7 cellular contexts compared by ENCODE assay signal in genomic region chr3:50355829-50356552, GRCh38. TPM values are rescaled to one million over a fixed set of nuclear protein-coding genes. Genes with fewer than 3 reads are reported as not detected.
DNase-seq lines count a peak whose midpoint lies in the region; ATAC-seq and TF ChIP-seq lines count a peak whose summit lies in the region.
"Had no signal": no experiment of that assay in that cellular context is flagged by ENCODE, and none has a peak within 500 bp of the region (broad histone marks: within the 10 kb centered on the region; RNA-seq: fewer than 3 reads in every experiment).

No MANE protein-coding gene starts in this region.

- 85 to 89% methylated on average over 4 to 5 of the region's 5 CpGs for WGBS in endodermal cell (ENCODE audit: insufficient coverage in 1 of 2, insufficient read length in 1 of 2), 2 experiments
- 46 to 69% (median 51%) methylated on average over 5 of the region's 5 CpGs for WGBS in stomach, 5 donors

- no peak for ATAC-seq in activated T-cell treated with anti-CD3 and anti-CD28 coated beads, Interleukin-2, amount 50 U/mL, for 72 hours (replicated peaks in 1 of 2)

- H3K4me1 Mint-ChIP-seq in activated T-cell treated with anti-CD3 and anti-CD28 coated beads, Interleukin-2, amount 50 U/mL, for 72 hours (ENCODE audit: low read depth) = peaks cover 64% of the 10 kb centered on the region
- H3K4me1 Mint-ChIP-seq in endodermal cell = peaks cover 28% of the 10 kb centered on the region

- CTCF ChIA-PET in A673 (lab: Charles Lee) = no interaction called here

- TF ChIP-seq EP300 in stomach (IDR thresholded peaks at IDR 0.05) = no peak

- H3K27ac Mint-ChIP-seq in activated T-cell treated with anti-CD3 and anti-CD28 coated beads, Interleukin-2, amount 50 U/mL, for 72 hours = no peak overlapping the region
- H3K27ac Mint-ChIP-seq in endodermal cell = no peak overlapping the region

- H3K9me3 Mint-ChIP-seq in activated T-cell treated with anti-CD3 and anti-CD28 coated beads, Interleukin-2, amount 50 U/mL, for 72 hours = no peaks in the 10 kb centered on the region
- H3K9me3 Mint-ChIP-seq in endodermal cell = no peaks in the 10 kb centered on the region

- H3K9ac ChIP-seq in endodermal cell (ENCODE audit: extremely low read depth, low read length, poor library complexity, severe bottlenecking) = no peak overlapping the region

- peaks cover 7 to 13% of the 10 kb centered on the region in 2 donors for H3K36me3 Mint-ChIP-seq in activated T-cell treated with anti-CD3 and anti-CD28 coated beads, Interleukin-2, amount 50 U/mL, for 72 hours (ENCODE audit: insufficient read depth in 2 of 2)
- H3K36me3 Mint-ChIP-seq in endodermal cell (ENCODE audit: low read depth) = peaks cover 18% of the 10 kb centered on the region

- peak overlapping the region; percentile 90 to 97 for H3K4me3 Mint-ChIP-seq in activated T-cell treated with anti-CD3 and anti-CD28 coated beads, Interleukin-2, amount 50 U/mL, for 72 hours
- H3K4me3 Mint-ChIP-seq in endodermal cell = peak overlapping the region; percentile 83

- no peak for DNase-seq in activated T-cell treated with anti-CD3 and anti-CD28 coated beads, Interleukin-2, amount 50 U/mL, for 72 hours
- DNase-seq in activated T-cell treated with anti-CD3 and anti-CD28 coated beads, Interleukin-2, amount 50 U/mL, for 48 hours = no peak
- DNase-seq in endodermal cell = no peak
- peak; percentile 40 for DNase-seq in stomach
- no peak for DNase-seq in A673 (ENCODE audit: low spot score)
- DNase-seq in NCI-H1092 treated with DMSO at 0.1 percent for 48 hours (lab: John Stamatoyannopoulos, UW) = no peak
- DNase-seq: activated CD4-positive, CD25-positive, alpha-beta regulatory T cell had no signal

- H3K9me3 ChIP-seq in endodermal cell (ENCODE audit: control insufficient read depth, low read length) (no peaks in the 10 kb centered on the region), stomach (no peaks in the 10 kb centered on the region), A673 (ENCODE audit: low read depth, low read length, poor library complexity, severe bottlenecking) (no peaks in the 10 kb centered on the region)

- no TSS peak for BruUV-seq in A673 (replicated peaks; lab: Mats Ljungman, UMichigan)

- POLR2A ChIA-PET in A673 (lab: Charles Lee; ENCODE audit: low non-redundant PET) = no interaction called here

- H3K4me1 ChIP-seq in endodermal cell (ENCODE audit: control insufficient read depth, insufficient read depth, low read length) = peaks cover 11% of the 10 kb centered on the region
- H3K4me1 ChIP-seq in stomach = peaks cover 48 to 84% (median 69%) of the 10 kb centered on the region in 4 donors
- peaks cover 5% of the 10 kb centered on the region for H3K4me1 ChIP-seq in A673 (ENCODE audit: insufficient read depth, low read length, poor library complexity, severe bottlenecking)

- TF ChIP-seq POLR2A in stomach (IDR thresholded peaks at IDR 0.05) = no peak

- H3K36me3 ChIP-seq in endodermal cell (ENCODE audit: control insufficient read depth, insufficient read depth, low read length) (peaks cover 33% of the 10 kb centered on the region), stomach (peaks cover 33 to 53% (median 44%) of the 10 kb centered on the region in 4 donors), A673 (ENCODE audit: insufficient read depth, low read length, poor library complexity, severe bottlenecking) (peaks cover 3% of the 10 kb centered on the region)

- no peaks in the 10 kb centered on the region for H3K27me3 Mint-ChIP-seq in activated T-cell treated with anti-CD3 and anti-CD28 coated beads, Interleukin-2, amount 50 U/mL, for 72 hours (ENCODE audit: low read depth)
- no peaks in the 10 kb centered on the region for H3K27me3 Mint-ChIP-seq in endodermal cell (ENCODE audit: insufficient read depth)

- H3K27ac ChIP-seq in endodermal cell (ENCODE audit: low read depth, low read length) = no peak overlapping the region
- peak overlapping the region; percentile 13 to 92 (median 30) for H3K27ac ChIP-seq in stomach
- H3K27ac ChIP-seq in A673 (ENCODE audit: low read depth, low read length, poor library complexity, severe bottlenecking) = no peak overlapping the region

- H3K4me3 ChIP-seq in endodermal cell (ENCODE audit: low read length) (peak overlapping the region; percentile 90), stomach (peak overlapping the region; percentile 68 to 89 (median 84)), A673 (ENCODE audit: low read depth, low read length, poor library complexity, severe bottlenecking) (no peak overlapping the region)

- TF ChIP-seq CTCF in endodermal cell (conservative IDR thresholded peaks at IDR 0.05) = peak; percentile 49
- TF ChIP-seq CTCF in stomach (IDR thresholded peaks at IDR 0.05) = no peak
- no peak for TF ChIP-seq CTCF in A673 (conservative IDR thresholded peaks at IDR 0.05; ENCODE audit: low read depth, low read length)

- intact Hi-C loops in stomach (cut with DNase I; ENCODE audit: low total_unique reads) = no loop called here
- intact Hi-C loops in A673 (cut with micrococcal nuclease; ENCODE audit: unreplicated experiment) = no loop called here

- H3K27me3 ChIP-seq in endodermal cell (ENCODE audit: control insufficient read depth, insufficient read depth, low read length, poor library complexity, severe bottlenecking) = no peaks in the 10 kb centered on the region
- H3K27me3 ChIP-seq in stomach = no peaks in the 10 kb centered on the region
- H3K27me3 ChIP-seq in A673 (replicated peaks; ENCODE audit: insufficient read depth, low read depth, low read length, poor library complexity) = no peaks in the 10 kb centered on the region

RNA-seq across cellular contexts. Expression of gene TMEM115, which starts 3.3 kb away (rescaled TPM):
- 10 to 100 TPM; 21.5 to 22.6 TPM for total RNA-seq in activated T-cell treated with anti-CD3 and anti-CD28 coated beads, Interleukin-2, amount 50 U/mL, for 72 hours
- total RNA-seq in endodermal cell (10 to 100 TPM; 30.1 to 32.2 TPM), stomach (100 to 1,000 TPM in 1 of 5 donors, 10 to 100 TPM in 4; 25.0 to 128 (median 27.4) TPM), A673 (2021) (17.3 and 19.4 TPM in 2 replicates)
- polyA plus RNA-seq in endodermal cell (2013, experiment 1 of 2) = 27.7 TPM
- polyA plus RNA-seq in endodermal cell (2013, experiment 2 of 2) = 24.2 TPM
- 10 to 100 TPM; 14.6 to 27.7 (median 14.7) TPM for polyA plus RNA-seq in stomach

RNA-seq across cellular contexts. Expression of gene CYB561D2, which starts 5.3 kb away (rescaled TPM):
- total RNA-seq in activated T-cell treated with anti-CD3 and anti-CD28 coated beads, Interleukin-2, amount 50 U/mL, for 72 hours = 10 to 100 TPM; 16.1 to 17.0 TPM
- total RNA-seq in endodermal cell (10 to 100 TPM in 1 of 2 donors, 1 to 10 TPM in 1; 8.5 to 14.6 TPM), stomach (10 to 100 TPM in 2 of 5 donors, 1 to 10 TPM in 2, not detected in 1; 6.1 to 16.3 (median 10.3) TPM), A673 (2021) (7.9 and 8.2 TPM in 2 replicates)
- polyA plus RNA-seq in endodermal cell (2013, experiment 1 of 2) = 14.7 TPM
- 11.5 TPM for polyA plus RNA-seq in endodermal cell (2013, experiment 2 of 2)
- polyA plus RNA-seq in stomach = 10 to 100 TPM; 10.4 to 26.1 (median 17.4) TPM

RNA-seq across cellular contexts. Expression of gene NPRL2, which starts 5.4 kb away (rescaled TPM):
- total RNA-seq in activated T-cell treated with anti-CD3 and anti-CD28 coated beads, Interleukin-2, amount 50 U/mL, for 72 hours = 10 to 100 TPM; 46.0 to 46.4 TPM
- total RNA-seq in endodermal cell (10 to 100 TPM; 21.8 TPM), stomach (10 to 100 TPM in 3 of 5 donors, 1 to 10 TPM in 2; 4.5 to 75.0 (median 13.0) TPM), A673 (2021) (15.2 and 16.0 TPM in 2 replicates)
- 34.3 TPM for polyA plus RNA-seq in endodermal cell (2013, experiment 1 of 2)
- 30.3 TPM for polyA plus RNA-seq in endodermal cell (2013, experiment 2 of 2)
- polyA plus RNA-seq in stomach = 10 to 100 TPM; 20.8 to 27.6 (median 27.0) TPM

RNA-seq across cellular contexts. Expression of gene ZMYND10, which starts 10.5 kb away (rescaled TPM):
- 1 to 10 TPM; 1.2 TPM for total RNA-seq in activated T-cell treated with anti-CD3 and anti-CD28 coated beads, Interleukin-2, amount 50 U/mL, for 72 hours
- 1 to 10 TPM in 1 of 2 donors, under 1 TPM in 1; 0.22 to 1.4 TPM for total RNA-seq in endodermal cell
- polyA plus RNA-seq in endodermal cell (2013, experiment 1 of 2) = 4.4 TPM
- 2.6 TPM for polyA plus RNA-seq in endodermal cell (2013, experiment 2 of 2)
- 10 to 100 TPM in 1 of 5 donors, under 1 TPM in 3, not detected in 1; 0.87 to 61.4 (median 0.91) TPM for total RNA-seq in stomach
- polyA plus RNA-seq in stomach = 1 to 10 TPM in 2 of 3 donors, under 1 TPM in 1; 0.87 to 3.7 (median 1.2) TPM
- total RNA-seq in A673 (2021) = 0.67 and 1.0 TPM in 2 replicates

RNA-seq across cellular contexts. Expression of gene RASSF1, which starts 15.4 kb away (rescaled TPM):
- total RNA-seq in activated T-cell treated with anti-CD3 and anti-CD28 coated beads, Interleukin-2, amount 50 U/mL, for 72 hours = 10 to 100 TPM; 51.4 to 61.6 TPM
- total RNA-seq in endodermal cell = 10 to 100 TPM in 1 of 2 donors, 1 to 10 TPM in 1; 9.4 to 17.2 TPM
- 15.8 TPM for polyA plus RNA-seq in endodermal cell (2013, experiment 1 of 2)
- 15.9 TPM for polyA plus RNA-seq in endodermal cell (2013, experiment 2 of 2)
- total RNA-seq in stomach = 10 to 100 TPM; 16.5 to 33.2 (median 22.6) TPM
- 10 to 100 TPM; 27.8 to 37.3 (median 29.6) TPM for polyA plus RNA-seq in stomach
- 10.2 and 14.4 TPM in 2 replicates for total RNA-seq in A673 (2021)

Comparison
In these comparisons a context has a peak if more than half of its experiments do, and no peak if none do; other contexts are left out.
1. H3K27ac ChIP-seq: peak in stomach (5 of 5); none in endodermal cell (single experiment) and A673 (single experiment).